Comparison of ENCODE assay signal across 1 cellular context in genomic region chr2:215917953-215918620, GRCh38.
TF ChIP-seq lines count a peak whose summit lies in the region.

No MANE protein-coding gene starts in this region.

TF ChIP-seq in GM12878, 131 proteins besides CTCF, POLR2A, EP300 and RAD21 (continued from another document and continues in another):
- TF ChIP-seq, protein P1, sequence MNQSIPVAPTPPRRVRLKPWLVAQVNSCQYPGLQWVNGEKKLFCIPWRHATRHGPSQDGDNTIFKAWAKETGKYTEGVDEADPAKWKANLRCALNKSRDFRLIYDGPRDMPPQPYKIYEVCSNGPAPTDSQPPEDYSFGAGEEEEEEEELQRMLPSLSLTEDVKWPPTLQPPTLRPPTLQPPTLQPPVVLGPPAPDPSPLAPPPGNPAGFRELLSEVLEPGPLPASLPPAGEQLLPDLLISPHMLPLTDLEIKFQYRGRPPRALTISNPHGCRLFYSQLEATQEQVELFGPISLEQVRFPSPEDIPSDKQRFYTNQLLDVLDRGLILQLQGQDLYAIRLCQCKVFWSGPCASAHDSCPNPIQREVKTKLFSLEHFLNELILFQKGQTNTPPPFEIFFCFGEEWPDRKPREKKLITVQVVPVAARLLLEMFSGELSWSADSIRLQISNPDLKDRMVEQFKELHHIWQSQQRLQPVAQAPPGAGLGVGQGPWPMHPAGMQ (IDR thresholded peaks at IDR 0.05; ENCODE audit: borderline replicate concordance): no peak
- no peak for TF ChIP-seq GABPA (IDR thresholded peaks at IDR 0.05; ENCODE audit: low read depth)
- no peak for TF ChIP-seq STAT1 (conservative IDR thresholded peaks at IDR 0.05)
- TF ChIP-seq ETV6 (conservative IDR thresholded peaks at IDR 0.05 in 1 of 2, IDR thresholded peaks at IDR 0.05 in 1 of 2; ENCODE audit: borderline replicate concordance in 1 of 2, low read depth in 1 of 2): peak in 1 of 2 experiments; percentile 63; a peak in 1 of 4 replicates
- TF ChIP-seq ZNF207 (IDR thresholded peaks at IDR 0.05; ENCODE audit: borderline replicate concordance): no peak
- TF ChIP-seq, protein P2, sequence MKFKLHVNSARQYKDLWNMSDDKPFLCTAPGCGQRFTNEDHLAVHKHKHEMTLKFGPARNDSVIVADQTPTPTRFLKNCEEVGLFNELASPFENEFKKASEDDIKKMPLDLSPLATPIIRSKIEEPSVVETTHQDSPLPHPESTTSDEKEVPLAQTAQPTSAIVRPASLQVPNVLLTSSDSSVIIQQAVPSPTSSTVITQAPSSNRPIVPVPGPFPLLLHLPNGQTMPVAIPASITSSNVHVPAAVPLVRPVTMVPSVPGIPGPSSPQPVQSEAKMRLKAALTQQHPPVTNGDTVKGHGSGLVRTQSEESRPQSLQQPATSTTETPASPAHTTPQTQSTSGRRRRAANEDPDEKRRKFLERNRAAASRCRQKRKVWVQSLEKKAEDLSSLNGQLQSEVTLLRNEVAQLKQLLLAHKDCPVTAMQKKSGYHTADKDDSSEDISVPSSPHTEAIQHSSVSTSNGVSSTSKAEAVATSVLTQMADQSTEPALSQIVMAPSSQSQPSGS (IDR thresholded peaks at IDR 0.05; ENCODE audit: low read length): peak; percentile 89
- TF ChIP-seq IKZF1 (conservative IDR thresholded peaks at IDR 0.05): peak; percentile 93
- peak; percentile 97 for TF ChIP-seq JUNB (IDR thresholded peaks at IDR 0.05)
- TF ChIP-seq MTA3 (IDR thresholded peaks at IDR 0.05; ENCODE audit: borderline replicate concordance, low read length): peak; percentile 79; the same call in 1 of the 2 replicates
- no peak for TF ChIP-seq ESRRA (IDR thresholded peaks at IDR 0.05; ENCODE audit: low read length)
- peak; percentile 57; the same call in 1 of the 2 replicates for TF ChIP-seq TBL1XR1 (IDR thresholded peaks at IDR 0.05; ENCODE audit: low read depth, low read length)
- TF ChIP-seq PAX5 (IDR thresholded peaks at IDR 0.05; ENCODE audit: borderline replicate concordance, low read depth, low read length): peak; percentile 54; the same call in 1 of the 2 replicates
- no peak for TF ChIP-seq HDAC2 (IDR thresholded peaks at IDR 0.05)
- no peak for TF ChIP-seq ELK1 (IDR thresholded peaks at IDR 0.05; ENCODE audit: low read depth, low read length)
- TF ChIP-seq, protein P3, sequence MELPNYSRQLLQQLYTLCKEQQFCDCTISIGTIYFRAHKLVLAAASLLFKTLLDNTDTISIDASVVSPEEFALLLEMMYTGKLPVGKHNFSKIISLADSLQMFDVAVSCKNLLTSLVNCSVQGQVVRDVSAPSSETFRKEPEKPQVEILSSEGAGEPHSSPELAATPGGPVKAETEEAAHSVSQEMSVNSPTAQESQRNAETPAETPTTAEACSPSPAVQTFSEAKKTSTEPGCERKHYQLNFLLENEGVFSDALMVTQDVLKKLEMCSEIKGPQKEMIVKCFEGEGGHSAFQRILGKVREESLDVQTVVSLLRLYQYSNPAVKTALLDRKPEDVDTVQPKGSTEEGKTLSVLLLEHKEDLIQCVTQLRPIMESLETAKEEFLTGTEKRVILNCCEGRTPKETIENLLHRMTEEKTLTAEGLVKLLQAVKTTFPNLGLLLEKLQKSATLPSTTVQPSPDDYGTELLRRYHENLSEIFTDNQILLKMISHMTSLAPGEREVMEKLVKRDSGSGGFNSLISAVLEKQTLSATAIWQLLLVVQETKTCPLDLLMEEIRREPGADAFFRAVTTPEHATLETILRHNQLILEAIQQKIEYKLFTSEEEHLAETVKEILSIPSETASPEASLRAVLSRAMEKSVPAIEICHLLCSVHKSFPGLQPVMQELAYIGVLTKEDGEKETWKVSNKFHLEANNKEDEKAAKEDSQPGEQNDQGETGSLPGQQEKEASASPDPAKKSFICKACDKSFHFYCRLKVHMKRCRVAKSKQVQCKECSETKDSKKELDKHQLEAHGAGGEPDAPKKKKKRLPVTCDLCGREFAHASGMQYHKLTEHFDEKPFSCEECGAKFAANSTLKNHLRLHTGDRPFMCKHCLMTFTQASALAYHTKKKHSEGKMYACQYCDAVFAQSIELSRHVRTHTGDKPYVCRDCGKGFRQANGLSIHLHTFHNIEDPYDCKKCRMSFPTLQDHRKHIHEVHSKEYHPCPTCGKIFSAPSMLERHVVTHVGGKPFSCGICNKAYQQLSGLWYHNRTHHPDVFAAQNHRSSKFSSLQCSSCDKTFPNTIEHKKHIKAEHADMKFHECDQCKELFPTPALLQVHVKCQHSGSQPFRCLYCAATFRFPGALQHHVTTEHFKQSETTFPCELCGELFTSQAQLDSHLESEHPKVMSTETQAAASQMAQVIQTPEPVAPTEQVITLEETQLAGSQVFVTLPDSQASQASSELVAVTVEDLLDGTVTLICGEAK (IDR thresholded peaks at IDR 0.05; ENCODE audit: borderline replicate concordance): no peak
- no peak for TF ChIP-seq ZNF622 (IDR thresholded peaks at IDR 0.05)
- peak; percentile 84 for TF ChIP-seq ATF7 (IDR thresholded peaks at IDR 0.05; ENCODE audit: low read depth)
- TF ChIP-seq, protein P4, sequence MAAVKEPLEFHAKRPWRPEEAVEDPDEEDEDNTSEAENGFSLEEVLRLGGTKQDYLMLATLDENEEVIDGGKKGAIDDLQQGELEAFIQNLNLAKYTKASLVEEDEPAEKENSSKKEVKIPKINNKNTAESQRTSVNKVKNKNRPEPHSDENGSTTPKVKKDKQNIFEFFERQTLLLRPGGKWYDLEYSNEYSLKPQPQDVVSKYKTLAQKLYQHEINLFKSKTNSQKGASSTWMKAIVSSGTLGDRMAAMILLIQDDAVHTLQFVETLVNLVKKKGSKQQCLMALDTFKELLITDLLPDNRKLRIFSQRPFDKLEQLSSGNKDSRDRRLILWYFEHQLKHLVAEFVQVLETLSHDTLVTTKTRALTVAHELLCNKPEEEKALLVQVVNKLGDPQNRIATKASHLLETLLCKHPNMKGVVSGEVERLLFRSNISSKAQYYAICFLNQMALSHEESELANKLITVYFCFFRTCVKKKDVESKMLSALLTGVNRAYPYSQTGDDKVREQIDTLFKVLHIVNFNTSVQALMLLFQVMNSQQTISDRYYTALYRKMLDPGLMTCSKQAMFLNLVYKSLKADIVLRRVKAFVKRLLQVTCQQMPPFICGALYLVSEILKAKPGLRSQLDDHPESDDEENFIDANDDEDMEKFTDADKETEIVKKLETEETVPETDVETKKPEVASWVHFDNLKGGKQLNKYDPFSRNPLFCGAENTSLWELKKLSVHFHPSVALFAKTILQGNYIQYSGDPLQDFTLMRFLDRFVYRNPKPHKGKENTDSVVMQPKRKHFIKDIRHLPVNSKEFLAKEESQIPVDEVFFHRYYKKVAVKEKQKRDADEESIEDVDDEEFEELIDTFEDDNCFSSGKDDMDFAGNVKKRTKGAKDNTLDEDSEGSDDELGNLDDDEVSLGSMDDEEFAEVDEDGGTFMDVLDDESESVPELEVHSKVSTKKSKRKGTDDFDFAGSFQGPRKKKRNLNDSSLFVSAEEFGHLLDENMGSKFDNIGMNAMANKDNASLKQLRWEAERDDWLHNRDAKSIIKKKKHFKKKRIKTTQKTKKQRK (IDR thresholded peaks at IDR 0.05; ENCODE audit: low read depth, low read length): no peak
- TF ChIP-seq NR2C1 (IDR thresholded peaks at IDR 0.05): no peak
- TF ChIP-seq TCF3 (IDR thresholded peaks at IDR 0.05; ENCODE audit: borderline replicate concordance, insufficient read depth, low read depth, low read length): no peak
- TF ChIP-seq WRNIP1 (IDR thresholded peaks at IDR 0.05; ENCODE audit: borderline replicate concordance, low read depth, low read length): no peak
- no peak for TF ChIP-seq SUPT20H (IDR thresholded peaks at IDR 0.05; ENCODE audit: borderline replicate concordance, control insufficient read depth, low read depth, low read length)
- TF ChIP-seq POU2F2 (IDR thresholded peaks at IDR 0.05; ENCODE audit: borderline replicate concordance, low read depth, low read length): no peak
- no peak for TF ChIP-seq YBX1 (IDR thresholded peaks at IDR 0.05)
- TF ChIP-seq LARP7 (IDR thresholded peaks at IDR 0.05): no peak
- TF ChIP-seq SMAD5 (IDR thresholded peaks at IDR 0.05; ENCODE audit: low read depth): no peak
- peak; percentile 76 for TF ChIP-seq GATAD2B (conservative IDR thresholded peaks at IDR 0.05; ENCODE audit: low read depth)
- no peak for TF ChIP-seq RFX5 (IDR thresholded peaks at IDR 0.05; ENCODE audit: low read depth, low read length)
- peak; percentile 94 for TF ChIP-seq JUND (IDR thresholded peaks at IDR 0.05; ENCODE audit: low read depth, low read length)
- TF ChIP-seq, protein P5, sequence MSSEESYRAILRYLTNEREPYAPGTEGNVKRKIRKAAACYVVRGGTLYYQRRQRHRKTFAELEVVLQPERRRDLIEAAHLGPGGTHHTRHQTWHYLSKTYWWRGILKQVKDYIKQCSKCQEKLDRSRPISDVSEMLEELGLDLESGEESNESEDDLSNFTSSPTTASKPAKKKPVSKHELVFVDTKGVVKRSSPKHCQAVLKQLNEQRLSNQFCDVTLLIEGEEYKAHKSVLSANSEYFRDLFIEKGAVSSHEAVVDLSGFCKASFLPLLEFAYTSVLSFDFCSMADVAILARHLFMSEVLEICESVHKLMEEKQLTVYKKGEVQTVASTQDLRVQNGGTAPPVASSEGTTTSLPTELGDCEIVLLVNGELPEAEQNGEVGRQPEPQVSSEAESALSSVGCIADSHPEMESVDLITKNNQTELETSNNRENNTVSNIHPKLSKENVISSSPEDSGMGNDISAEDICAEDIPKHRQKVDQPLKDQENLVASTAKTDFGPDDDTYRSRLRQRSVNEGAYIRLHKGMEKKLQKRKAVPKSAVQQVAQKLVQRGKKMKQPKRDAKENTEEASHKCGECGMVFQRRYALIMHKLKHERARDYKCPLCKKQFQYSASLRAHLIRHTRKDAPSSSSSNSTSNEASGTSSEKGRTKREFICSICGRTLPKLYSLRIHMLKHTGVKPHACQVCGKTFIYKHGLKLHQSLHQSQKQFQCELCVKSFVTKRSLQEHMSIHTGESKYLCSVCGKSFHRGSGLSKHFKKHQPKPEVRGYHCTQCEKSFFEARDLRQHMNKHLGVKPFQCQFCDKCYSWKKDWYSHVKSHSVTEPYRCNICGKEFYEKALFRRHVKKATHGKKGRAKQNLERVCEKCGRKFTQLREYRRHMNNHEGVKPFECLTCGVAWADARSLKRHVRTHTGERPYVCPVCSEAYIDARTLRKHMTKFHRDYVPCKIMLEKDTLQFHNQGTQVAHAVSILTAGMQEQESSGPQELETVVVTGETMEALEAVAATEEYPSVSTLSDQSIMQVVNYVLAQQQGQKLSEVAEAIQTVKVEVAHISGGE (CRISPR knock-in tag; IDR thresholded peaks at IDR 0.05): no peak
- no peak for TF ChIP-seq NFXL1 (IDR thresholded peaks at IDR 0.05; ENCODE audit: borderline replicate concordance)
- TF ChIP-seq, protein P6, sequence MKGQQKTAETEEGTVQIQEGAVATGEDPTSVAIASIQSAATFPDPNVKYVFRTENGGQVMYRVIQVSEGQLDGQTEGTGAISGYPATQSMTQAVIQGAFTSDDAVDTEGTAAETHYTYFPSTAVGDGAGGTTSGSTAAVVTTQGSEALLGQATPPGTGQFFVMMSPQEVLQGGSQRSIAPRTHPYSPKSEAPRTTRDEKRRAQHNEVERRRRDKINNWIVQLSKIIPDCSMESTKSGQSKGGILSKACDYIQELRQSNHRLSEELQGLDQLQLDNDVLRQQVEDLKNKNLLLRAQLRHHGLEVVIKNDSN (IDR thresholded peaks at IDR 0.05; ENCODE audit: borderline replicate concordance, extremely low read length, insufficient read depth, low read depth, low read length): no peak
- no peak for TF ChIP-seq FOXK2 (IDR thresholded peaks at IDR 0.05)
- no peak for TF ChIP-seq USF2 (IDR thresholded peaks at IDR 0.05; ENCODE audit: borderline replicate concordance, low read depth, low read length)
- no peak for TF ChIP-seq KAT2A (conservative IDR thresholded peaks at IDR 0.05; ENCODE audit: control insufficient read depth, low read depth, low read length)
- TF ChIP-seq, protein P7, sequence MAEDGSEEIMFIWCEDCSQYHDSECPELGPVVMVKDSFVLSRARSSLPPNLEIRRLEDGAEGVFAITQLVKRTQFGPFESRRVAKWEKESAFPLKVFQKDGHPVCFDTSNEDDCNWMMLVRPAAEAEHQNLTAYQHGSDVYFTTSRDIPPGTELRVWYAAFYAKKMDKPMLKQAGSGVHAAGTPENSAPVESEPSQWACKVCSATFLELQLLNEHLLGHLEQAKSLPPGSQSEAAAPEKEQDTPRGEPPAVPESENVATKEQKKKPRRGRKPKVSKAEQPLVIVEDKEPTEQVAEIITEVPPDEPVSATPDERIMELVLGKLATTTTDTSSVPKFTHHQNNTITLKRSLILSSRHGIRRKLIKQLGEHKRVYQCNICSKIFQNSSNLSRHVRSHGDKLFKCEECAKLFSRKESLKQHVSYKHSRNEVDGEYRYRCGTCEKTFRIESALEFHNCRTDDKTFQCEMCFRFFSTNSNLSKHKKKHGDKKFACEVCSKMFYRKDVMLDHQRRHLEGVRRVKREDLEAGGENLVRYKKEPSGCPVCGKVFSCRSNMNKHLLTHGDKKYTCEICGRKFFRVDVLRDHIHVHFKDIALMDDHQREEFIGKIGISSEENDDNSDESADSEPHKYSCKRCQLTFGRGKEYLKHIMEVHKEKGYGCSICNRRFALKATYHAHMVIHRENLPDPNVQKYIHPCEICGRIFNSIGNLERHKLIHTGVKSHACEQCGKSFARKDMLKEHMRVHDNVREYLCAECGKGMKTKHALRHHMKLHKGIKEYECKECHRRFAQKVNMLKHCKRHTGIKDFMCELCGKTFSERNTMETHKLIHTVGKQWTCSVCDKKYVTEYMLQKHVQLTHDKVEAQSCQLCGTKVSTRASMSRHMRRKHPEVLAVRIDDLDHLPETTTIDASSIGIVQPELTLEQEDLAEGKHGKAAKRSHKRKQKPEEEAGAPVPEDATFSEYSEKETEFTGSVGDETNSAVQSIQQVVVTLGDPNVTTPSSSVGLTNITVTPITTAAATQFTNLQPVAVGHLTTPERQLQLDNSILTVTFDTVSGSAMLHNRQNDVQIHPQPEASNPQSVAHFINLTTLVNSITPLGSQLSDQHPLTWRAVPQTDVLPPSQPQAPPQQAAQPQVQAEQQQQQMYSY (CRISPR knock-in tag; IDR thresholded peaks at IDR 0.05): no peak
